8 cellular contexts compared by ENCODE assay signal in genomic region chr3:49723301-49723630, GRCh38. TPM values are rescaled to one million over a fixed set of nuclear protein-coding genes. Genes with fewer than 3 reads are reported as not detected.
DNase-seq lines count a peak whose midpoint lies in the region; ATAC-seq, FAIRE-seq and TF ChIP-seq lines count a peak whose summit lies in the region.

No MANE protein-coding gene starts in this region.

- peaks cover 19 to 40% of the 10 kb centered on the region in 2 experiments for H3K36me3 ChIP-seq in HepG2 (replicated peaks in 1 of 2; ENCODE audit: control insufficient read depth in 1 of 2, insufficient read depth in 2 of 2, low read length in 2 of 2)

- H2AFZ ChIP-seq in HepG2 (ENCODE audit: low read length) = no peak overlapping the region

- peak; percentile 57 for DNase-seq in EH (ENCODE audit: low read depth)
- peak; percentile 40 for DNase-seq in KBM-7
- peak; percentile 45 for DNase-seq in WTC11 (ENCODE audit: low spot score)
- DNase-seq in choroid plexus epithelial cell (ENCODE audit: low read depth) = peak; percentile 56
- peak; percentile 40 for DNase-seq in HepG2 (ENCODE audit: low spot score)
- peak; percentile 41 to 56 for DNase-seq in stimulated activated CD4-positive, alpha-beta T cell treated with anti-CD3 and anti-CD28 coated beads, Interleukin-2, amount 100 ng/mL, for 48 hours

- H3K27ac ChIP-seq in HepG2 (ENCODE audit: extremely low read length, insufficient read depth, low read length) = peak overlapping the region; percentile 87

- CTCF ChIA-PET in WTC11 (lab: Charles Lee) (interaction anchor here (0.8 to 2.3 kb wide), 6 partner anchors 20 to 184 kb away, joined by 3 to 10 read pairs (median 5); partner anchors contain the start of gene INKA1), HepG2 (lab: Yijun Ruan, JAX; ENCODE audit: low intra/inter-chr PET ratio, low total read pairs) (no interaction called here)

- TF ChIP-seq CTCF in WTC11 (IDR thresholded peaks at IDR 0.05) (no peak), choroid plexus epithelial cell (conservative IDR thresholded peaks at IDR 0.05; ENCODE audit: low read depth, low read length) (peak; percentile 6), HepG2 (CRISPR knock-in tag; IDR thresholded peaks at IDR 0.05) (no peak)

- no peak for TF ChIP-seq RAD21 in HepG2 (CRISPR knock-in tag; IDR thresholded peaks at IDR 0.05)

- H3K9me3 ChIP-seq in HepG2 (ENCODE audit: low read length) = no peaks in the 10 kb centered on the region

- H3K36me3 Mint-ChIP-seq in WTC11 = peaks cover 21% of the 10 kb centered on the region

- no peaks in the 10 kb centered on the region for H3K27me3 Mint-ChIP-seq in WTC11 (ENCODE audit: low read depth)

- H3K27ac Mint-ChIP-seq in WTC11 = peak overlapping the region; percentile 82

- H3K4me1 ChIP-seq in HepG2 (ENCODE audit: insufficient read depth, low read length) = peaks cover 21% of the 10 kb centered on the region

- TF ChIP-seq POLR2A in HepG2 (IDR thresholded peaks at IDR 0.05; ENCODE audit: insufficient read depth in 1 of 2, low read depth in 2 of 2, low read length in 2 of 2) = peak in 1 of 2 experiments; percentile 37; a peak in 1 of 4 replicates

- peaks cover 16% of the 10 kb centered on the region for H3K4me1 Mint-ChIP-seq in WTC11

- peak overlapping the region; percentile 95 for H3K9ac ChIP-seq in HepG2 (ENCODE audit: insufficient read depth, low read depth, low read length)

- TF ChIP-seq EP300 in HepG2 (IDR thresholded peaks at IDR 0.05; ENCODE audit: low read depth in 2 of 2, low read length in 2 of 2) (no peak), HepG2 (CRISPR knock-in tag; IDR thresholded peaks at IDR 0.05; ENCODE audit: borderline replicate concordance) (no peak)

- H3K9me3 Mint-ChIP-seq in WTC11 = no peaks in the 10 kb centered on the region

- H3K79me2 ChIP-seq in HepG2 (ENCODE audit: insufficient read depth, low read length) = peaks cover 13% of the 10 kb centered on the region

- peak overlapping the region; percentile 91 for H3K4me3 Mint-ChIP-seq in WTC11

- H4K20me1 ChIP-seq in HepG2 (ENCODE audit: insufficient read depth, low read length) = no peaks in the 10 kb centered on the region

- WGBS in HepG2 (ENCODE audit: low lambda C conversion rate) = 0% methylated on average over 2 of the region's 20 CpGs

- no TSS peak for BruUV-seq in HepG2 (replicated peaks; lab: Mats Ljungman, UMichigan)

- FAIRE-seq in HepG2 (lab: Jason Lieb, UNC) = no peak

- H3K4me3 ChIP-seq in choroid plexus epithelial cell (ENCODE audit: low read depth, low read length) (peak overlapping the region; percentile 79), HepG2 (replicated peaks in 1 of 3; ENCODE audit: insufficient read depth in 1 of 3, low read depth in 2 of 3, low read length in 3 of 3) (peak overlapping the region; percentile 80 to 100 (median 97); a peak in 5 of 6 replicates)

- H3K4me2 ChIP-seq in HepG2 (ENCODE audit: low read depth, low read length) = peak overlapping the region; percentile 88

- in situ Hi-C loops in KBM-7 (cut with MboI; ENCODE audit: low pct_unique_long_range_greater_than_20kb, low sequenced_read_pairs) (no loop called here), HepG2 (cut with HindIII; ENCODE audit: extremely low pct_ligation_motif_present, low pct_unique_long_range_greater_than_20kb) (no loop called here)

- POLR2A ChIA-PET in WTC11 (lab: Charles Lee) = interaction anchor here (0.6 kb wide), 1 partner anchor 21 kb away, joined by 3 read pairs; no protein-coding TSS in a partner anchor
- POLR2A ChIA-PET in HepG2 (lab: Yijun Ruan, JAX) = interaction anchor here (0.8 kb wide), 1 partner anchor 85 kb away, joined by 3 read pairs; no protein-coding TSS in a partner anchor

- H3K27me3 ChIP-seq in HepG2 (ENCODE audit: control insufficient read depth in 1 of 2, insufficient read depth in 2 of 2, low read length in 2 of 2) = no peaks in the 10 kb centered on the region

- ATAC-seq in WTC11 (no peak), HepG2 (peak; percentile 34), GM18873 (IDR thresholded peaks at IDR 0.05; ENCODE audit: low FRiP score, unreplicated experiment) (no peak), HG02763 (IDR thresholded peaks at IDR 0.05; ENCODE audit: unreplicated experiment) (no peak)

- intact Hi-C loops in HepG2 (cut with micrococcal nuclease; ENCODE audit: unreplicated experiment) = no loop called here

RNA-seq across cellular contexts. Expression of gene GMPPB, which starts 0.5 kb away (rescaled TPM):
- total RNA-seq in WTC11 (2021) (23.7 to 28.7 TPM (median 28.0 TPM) in 3 replicates), HepG2 (2016; rRNA removed; fragmentation: Illumina TruSeq; extraction: Trizol) (21.7 and 23.1 TPM in 2 replicates)
- 3.9 and 5.4 TPM in 2 replicates for total RNA-seq in HepG2 (2016; cell fraction: cytosol; rRNA removed; fragmentation: Illumina TruSeq; extraction: Trizol; ENCODE audit: low read depth)
- 21.2 and 23.8 TPM in 2 replicates for total RNA-seq in HepG2 (2016; cell fraction: insoluble cytoplasmic fraction; rRNA removed; fragmentation: Illumina TruSeq; extraction: Trizol)
- 7.3 and 8.9 TPM in 2 replicates for total RNA-seq in HepG2 (2016; cell fraction: membrane; rRNA removed; fragmentation: Illumina TruSeq; extraction: Trizol)
- 14.9 and 16.7 TPM in 2 replicates for total RNA-seq in HepG2 (2016; cell fraction: nucleus; rRNA removed; fragmentation: Illumina TruSeq; extraction: Trizol)
- polyA plus RNA-seq in HepG2 (2011; rRNA removed) = 6.5 and 9.1 TPM in 2 replicates
- polyA plus RNA-seq in HepG2 (2011; cell fraction: cytosol; rRNA removed) = 6.3 and 8.4 TPM in 2 replicates
- polyA plus RNA-seq in HepG2 (2011; cell fraction: nucleus; rRNA removed) = 15.5 and 21.5 TPM in 2 replicates
- polyA plus RNA-seq in HepG2 (2012) = 4.8 and 5.8 TPM in 2 replicates
- polyA plus RNA-seq in HepG2 (2016; cell fraction: cytosol; fragmentation: Illumina TruSeq; extraction: Trizol; ENCODE audit: low read depth) = 3.3 and 3.7 TPM in 2 replicates
- 17.8 and 18.8 TPM in 2 replicates for polyA plus RNA-seq in HepG2 (2016; cell fraction: insoluble cytoplasmic fraction; fragmentation: Illumina TruSeq; extraction: Trizol; ENCODE audit: low read depth)
- polyA plus RNA-seq in HepG2 (2016; cell fraction: membrane; fragmentation: Illumina TruSeq; extraction: Trizol; ENCODE audit: low read depth) = 4.7 and 5.8 TPM in 2 replicates
- 23.9 and 25.9 TPM in 2 replicates for polyA plus RNA-seq in HepG2 (2016; cell fraction: nucleus; fragmentation: Illumina TruSeq; extraction: Trizol; ENCODE audit: insufficient read depth, low read depth)
- polyA minus RNA-seq in HepG2 (2011; rRNA and poly(A)+ RNA removed; ENCODE audit: low replicate concordance) = 21.4 and 30.7 TPM in 2 replicates
- polyA minus RNA-seq in HepG2 (2011; cell fraction: cytosol; rRNA and poly(A)+ RNA removed) = 4.2 and 5.6 TPM in 2 replicates
- polyA minus RNA-seq in HepG2 (2011; cell fraction: nucleus; rRNA and poly(A)+ RNA removed) = 12.6 and 20.3 TPM in 2 replicates

RNA-seq across cellular contexts. Expression of gene AMIGO3, which starts 3.8 kb away (rescaled TPM):
- total RNA-seq in WTC11 (2021) = 3.9 to 5.3 TPM (median 4.3 TPM) in 3 replicates
- total RNA-seq in HepG2 (2016; rRNA removed; fragmentation: Illumina TruSeq; extraction: Trizol) = 0.35 TPM in 1 of 2 replicates, not detected in the other
- 0.18 and 0.51 TPM in 2 replicates for total RNA-seq in HepG2 (2016; cell fraction: cytosol; rRNA removed; fragmentation: Illumina TruSeq; extraction: Trizol; ENCODE audit: low read depth)
- 0.13 and 0.45 TPM in 2 replicates for total RNA-seq in HepG2 (2016; cell fraction: insoluble cytoplasmic fraction; rRNA removed; fragmentation: Illumina TruSeq; extraction: Trizol)
- 0.19 TPM in 1 of 2 replicates, not detected in the other for total RNA-seq in HepG2 (2016; cell fraction: membrane; rRNA removed; fragmentation: Illumina TruSeq; extraction: Trizol)
- total RNA-seq in HepG2 (2016; cell fraction: nucleus; rRNA removed; fragmentation: Illumina TruSeq; extraction: Trizol) = not detected in 2 replicates
- 0.21 TPM in 1 of 2 replicates, not detected in the other for polyA plus RNA-seq in HepG2 (2011; rRNA removed)
- 0.03 and 0.07 TPM in 2 replicates for polyA plus RNA-seq in HepG2 (2011; cell fraction: cytosol; rRNA removed)
- 3.1 and 7.8 TPM in 2 replicates for polyA plus RNA-seq in HepG2 (2011; cell fraction: nucleus; rRNA removed)
- 0.36 TPM in 1 of 2 replicates, not detected in the other for polyA plus RNA-seq in HepG2 (2012)
- polyA plus RNA-seq in HepG2 (2016; cell fraction: cytosol; fragmentation: Illumina TruSeq; extraction: Trizol; ENCODE audit: low read depth) = 0.40 and 0.44 TPM in 2 replicates
- 0.73 and 0.79 TPM in 2 replicates for polyA plus RNA-seq in HepG2 (2016; cell fraction: insoluble cytoplasmic fraction; fragmentation: Illumina TruSeq; extraction: Trizol; ENCODE audit: low read depth)
- 0.40 and 0.43 TPM in 2 replicates for polyA plus RNA-seq in HepG2 (2016; cell fraction: membrane; fragmentation: Illumina TruSeq; extraction: Trizol; ENCODE audit: low read depth)
- polyA plus RNA-seq in HepG2 (2016; cell fraction: nucleus; fragmentation: Illumina TruSeq; extraction: Trizol; ENCODE audit: insufficient read depth, low read depth) = 0.53 and 1.7 TPM in 2 replicates
- polyA minus RNA-seq in HepG2 (2011; rRNA and poly(A)+ RNA removed; ENCODE audit: low replicate concordance) = 1.8 and 3.5 TPM in 2 replicates
- 0.26 and 0.30 TPM in 2 replicates for polyA minus RNA-seq in HepG2 (2011; cell fraction: cytosol; rRNA and poly(A)+ RNA removed)
- 0.75 and 2.1 TPM in 2 replicates for polyA minus RNA-seq in HepG2 (2011; cell fraction: nucleus; rRNA and poly(A)+ RNA removed)

RNA-seq across cellular contexts. Expression of gene RNF123, which starts 33.9 kb away (rescaled TPM):
- 45.5 to 47.1 TPM (median 46.8 TPM) in 3 replicates for total RNA-seq in WTC11 (2021)
- total RNA-seq in HepG2 (2016; rRNA removed; fragmentation: Illumina TruSeq; extraction: Trizol) = 16.1 and 29.9 TPM in 2 replicates
- 7.6 and 8.9 TPM in 2 replicates for total RNA-seq in HepG2 (2016; cell fraction: cytosol; rRNA removed; fragmentation: Illumina TruSeq; extraction: Trizol; ENCODE audit: low read depth)
- total RNA-seq in HepG2 (2016; cell fraction: insoluble cytoplasmic fraction; rRNA removed; fragmentation: Illumina TruSeq; extraction: Trizol) = 12.8 and 27.1 TPM in 2 replicates
- total RNA-seq in HepG2 (2016; cell fraction: membrane; rRNA removed; fragmentation: Illumina TruSeq; extraction: Trizol) = 10.8 and 12.7 TPM in 2 replicates
- total RNA-seq in HepG2 (2016; cell fraction: nucleus; rRNA removed; fragmentation: Illumina TruSeq; extraction: Trizol) = 28.7 and 34.7 TPM in 2 replicates
- polyA plus RNA-seq in HepG2 (2011; rRNA removed) = 82.2 and 91.9 TPM in 2 replicates
- polyA plus RNA-seq in HepG2 (2011; cell fraction: cytosol; rRNA removed) = 37.9 and 55.2 TPM in 2 replicates
- polyA plus RNA-seq in HepG2 (2011; cell fraction: nucleus; rRNA removed) = 455 and 594 TPM in 2 replicates
- polyA plus RNA-seq in HepG2 (2012) = 27.9 and 34.2 TPM in 2 replicates
- 8.1 and 10.5 TPM in 2 replicates for polyA plus RNA-seq in HepG2 (2016; cell fraction: cytosol; fragmentation: Illumina TruSeq; extraction: Trizol; ENCODE audit: low read depth)
- 17.1 and 25.1 TPM in 2 replicates for polyA plus RNA-seq in HepG2 (2016; cell fraction: insoluble cytoplasmic fraction; fragmentation: Illumina TruSeq; extraction: Trizol; ENCODE audit: low read depth)
- polyA plus RNA-seq in HepG2 (2016; cell fraction: membrane; fragmentation: Illumina TruSeq; extraction: Trizol; ENCODE audit: low read depth) = 14.9 and 15.8 TPM in 2 replicates
- polyA plus RNA-seq in HepG2 (2016; cell fraction: nucleus; fragmentation: Illumina TruSeq; extraction: Trizol; ENCODE audit: insufficient read depth, low read depth) = 108 and 116 TPM in 2 replicates
- polyA minus RNA-seq in HepG2 (2011; rRNA and poly(A)+ RNA removed; ENCODE audit: low replicate concordance) = 88.9 and 105 TPM in 2 replicates
- 26.2 and 30.5 TPM in 2 replicates for polyA minus RNA-seq in HepG2 (2011; cell fraction: cytosol; rRNA and poly(A)+ RNA removed)
- polyA minus RNA-seq in HepG2 (2011; cell fraction: nucleus; rRNA and poly(A)+ RNA removed) = 55.9 and 56.4 TPM in 2 replicates

RNA-seq across cellular contexts. Expression of gene MST1, which starts 34.0 kb away (rescaled TPM):
- 13.8 to 17.2 TPM (median 17.2 TPM) in 3 replicates for total RNA-seq in WTC11 (2021)
- 26.7 and 189 TPM in 2 replicates for total RNA-seq in HepG2 (2016; rRNA removed; fragmentation: Illumina TruSeq; extraction: Trizol)
- 15.3 and 18.3 TPM in 2 replicates for total RNA-seq in HepG2 (2016; cell fraction: cytosol; rRNA removed; fragmentation: Illumina TruSeq; extraction: Trizol; ENCODE audit: low read depth)
- total RNA-seq in HepG2 (2016; cell fraction: insoluble cytoplasmic fraction; rRNA removed; fragmentation: Illumina TruSeq; extraction: Trizol) = 25.3 and 197 TPM in 2 replicates
- 14.6 and 16.5 TPM in 2 replicates for total RNA-seq in HepG2 (2016; cell fraction: membrane; rRNA removed; fragmentation: Illumina TruSeq; extraction: Trizol)
- total RNA-seq in HepG2 (2016; cell fraction: nucleus; rRNA removed; fragmentation: Illumina TruSeq; extraction: Trizol) = 267 and 300 TPM in 2 replicates
- polyA plus RNA-seq in HepG2 (2011; rRNA removed) = 452 and 686 TPM in 2 replicates
- polyA plus RNA-seq in HepG2 (2011; cell fraction: cytosol; rRNA removed) = 174 and 178 TPM in 2 replicates
- polyA plus RNA-seq in HepG2 (2011; cell fraction: nucleus; rRNA removed) = 7,383 and 7,818 TPM in 2 replicates
- 313 and 330 TPM in 2 replicates for polyA plus RNA-seq in HepG2 (2012)
- polyA plus RNA-seq in HepG2 (2016; cell fraction: cytosol; fragmentation: Illumina TruSeq; extraction: Trizol; ENCODE audit: low read depth) = 6.2 and 6.6 TPM in 2 replicates
- polyA plus RNA-seq in HepG2 (2016; cell fraction: insoluble cytoplasmic fraction; fragmentation: Illumina TruSeq; extraction: Trizol; ENCODE audit: low read depth) = 20.9 and 21.3 TPM in 2 replicates
- 9.6 and 10.0 TPM in 2 replicates for polyA plus RNA-seq in HepG2 (2016; cell fraction: membrane; fragmentation: Illumina TruSeq; extraction: Trizol; ENCODE audit: low read depth)
- polyA plus RNA-seq in HepG2 (2016; cell fraction: nucleus; fragmentation: Illumina TruSeq; extraction: Trizol; ENCODE audit: insufficient read depth, low read depth) = 695 and 762 TPM in 2 replicates
- polyA minus RNA-seq in HepG2 (2011; rRNA and poly(A)+ RNA removed; ENCODE audit: low replicate concordance) = 3.2 and 148 TPM in 2 replicates
- 42.2 and 50.5 TPM in 2 replicates for polyA minus RNA-seq in HepG2 (2011; cell fraction: cytosol; rRNA and poly(A)+ RNA removed)
- 323 and 384 TPM in 2 replicates for polyA minus RNA-seq in HepG2 (2011; cell fraction: nucleus; rRNA and poly(A)+ RNA removed)

RNA-seq across cellular contexts. Expression of gene APEH, which starts 49.1 kb away (rescaled TPM):
- total RNA-seq in WTC11 (2021) = 270 to 276 TPM (median 273 TPM) in 3 replicates
- 116 and 130 TPM in 2 replicates for total RNA-seq in HepG2 (2016; rRNA removed; fragmentation: Illumina TruSeq; extraction: Trizol)
- 32.8 and 39.1 TPM in 2 replicates for total RNA-seq in HepG2 (2016; cell fraction: cytosol; rRNA removed; fragmentation: Illumina TruSeq; extraction: Trizol; ENCODE audit: low read depth)
- 118 and 134 TPM in 2 replicates for total RNA-seq in HepG2 (2016; cell fraction: insoluble cytoplasmic fraction; rRNA removed; fragmentation: Illumina TruSeq; extraction: Trizol)
- total RNA-seq in HepG2 (2016; cell fraction: membrane; rRNA removed; fragmentation: Illumina TruSeq; extraction: Trizol) = 57.5 and 60.4 TPM in 2 replicates
- 99.4 and 109 TPM in 2 replicates for total RNA-seq in HepG2 (2016; cell fraction: nucleus; rRNA removed; fragmentation: Illumina TruSeq; extraction: Trizol)
- polyA plus RNA-seq in HepG2 (2011; rRNA removed) = 116 and 123 TPM in 2 replicates
- 95.0 and 116 TPM in 2 replicates for polyA plus RNA-seq in HepG2 (2011; cell fraction: cytosol; rRNA removed)
- polyA plus RNA-seq in HepG2 (2011; cell fraction: nucleus; rRNA removed) = 227 and 231 TPM in 2 replicates
- 110 and 113 TPM in 2 replicates for polyA plus RNA-seq in HepG2 (2012)
- polyA plus RNA-seq in HepG2 (2016; cell fraction: cytosol; fragmentation: Illumina TruSeq; extraction: Trizol; ENCODE audit: low read depth) = 22.6 and 23.9 TPM in 2 replicates
- 87.5 and 96.0 TPM in 2 replicates for polyA plus RNA-seq in HepG2 (2016; cell fraction: insoluble cytoplasmic fraction; fragmentation: Illumina TruSeq; extraction: Trizol; ENCODE audit: low read depth)
- polyA plus RNA-seq in HepG2 (2016; cell fraction: membrane; fragmentation: Illumina TruSeq; extraction: Trizol; ENCODE audit: low read depth) = 27.9 and 31.1 TPM in 2 replicates
- 137 and 152 TPM in 2 replicates for polyA plus RNA-seq in HepG2 (2016; cell fraction: nucleus; fragmentation: Illumina TruSeq; extraction: Trizol; ENCODE audit: insufficient read depth, low read depth)
- 481 and 533 TPM in 2 replicates for polyA minus RNA-seq in HepG2 (2011; rRNA and poly(A)+ RNA removed; ENCODE audit: low replicate concordance)
- 94.8 and 99.0 TPM in 2 replicates for polyA minus RNA-seq in HepG2 (2011; cell fraction: cytosol; rRNA and poly(A)+ RNA removed)
- 120 and 143 TPM in 2 replicates for polyA minus RNA-seq in HepG2 (2011; cell fraction: nucleus; rRNA and poly(A)+ RNA removed)
